Comparison of ENCODE assay signal across 31 cellular contexts in the genomic region with DNA sequence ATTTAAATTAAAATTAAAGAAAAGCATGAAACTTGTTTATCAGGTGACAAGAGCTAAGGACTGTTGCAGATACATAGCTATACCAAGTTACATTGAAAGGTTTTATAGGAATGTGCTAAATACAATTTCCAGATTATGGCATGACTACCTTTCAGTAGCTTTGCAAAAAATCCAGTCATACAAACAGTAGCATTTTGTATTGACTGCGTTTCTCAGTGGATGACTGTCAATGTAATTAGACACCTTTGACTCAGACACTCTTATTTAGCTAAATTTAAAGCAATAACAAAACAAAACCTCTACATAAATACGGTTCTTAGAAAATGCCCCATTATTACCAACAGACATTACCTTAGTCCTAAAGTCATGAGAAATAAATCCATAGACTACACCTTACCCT.
"Had no signal": no experiment of that assay in that cellular context is flagged by ENCODE, and none has a peak within 500 bp of the region (broad histone marks: within the 10 kb centered on the region; RNA-seq: fewer than 3 reads in every experiment).

No MANE protein-coding gene starts in this region.

- H3K36me3 ChIP-seq: ascending aorta, cardiac muscle cell, MG63 had no signal

- FAIRE-seq: RCC 7860, TTC549 had no signal

- ATAC-seq: activated naive CD4-positive, alpha-beta T cell treated with anti-CD3 and anti-CD28 coated beads, Interleukin-2, amount 50 U/mL, for 72 hours; activated naive CD8-positive, alpha-beta T cell treated with anti-CD3 and anti-CD28 coated beads, Interleukin-2, amount 50 U/mL, for 24 hours; activated T-cell treated with anti-CD3 and anti-CD28 coated beads, Interleukin-2, amount 50 U/mL, for 4 hours had no signal

- H3K4me1 ChIP-seq: ascending aorta had no signal

- H3K27me3 ChIP-seq: ascending aorta, cardiac muscle cell, MG63 had no signal

- H3K27ac ChIP-seq: ascending aorta, cardiac muscle cell, VCaP had no signal

- DNase-seq: activated CD4-positive, alpha-beta memory T cell treated with anti-CD3 and anti-CD28 coated beads for 36 hours; activated CD4-positive, alpha-beta T cell treated with anti-CD3 and anti-CD28 coated beads, Interleukin-2, amount 10 ng/mL, durations not matched to agents 7 days and 5 days; activated CD4-positive, CD25-positive, alpha-beta regulatory T cell; activated CD8-positive, alpha-beta memory T cell treated with anti-CD3 and anti-CD28 coated beads for 24 hours; activated effector memory CD4-positive, alpha-beta T cell treated with anti-CD3 and anti-CD28 coated beads, Interleukin-2, amount 50 U/mL, for 16 hours; activated naive CD4-positive, alpha-beta T cell treated with Interleukin-2 at 50 U/mL for 16 hours; activated naive CD8-positive, alpha-beta T cell treated with anti-CD3 and anti-CD28 coated beads, Interleukin-2, amount 50 U/mL, for 24 hours; activated T-cell treated with anti-CD3 and anti-CD28 coated beads, Interleukin-2, amount 50 U/mL, for 4 hours; amniotic stem cell; Kasumi-1; KBM-7; MG63; MV-4-11; NCI-H1092 treated with DMSO at 0.1 percent for 48 hours; NCI-H1436; NCI-H1694 treated with DMSO at 0.1 percent for 48 hours; NCI-H2029 treated with DMSO at 0.1 percent for 48 hours; NCI-H2171; NCI-H2227 treated with DMSO at 0.1 percent for 48 hours; NCI-H446 treated with DMSO at 0.1 percent for 48 hours; NCI-H524 treated with DMSO at 0.1 percent for 48 hours; NCI-H748 treated with DMSO at 0.1 percent for 48 hours; SIG-M5; T-helper 2 cell; T1000 had no signal

- H3K9me3 ChIP-seq: ascending aorta, MG63 had no signal

- H3K4me3 ChIP-seq: ascending aorta, cardiac muscle cell, MG63 had no signal
